Comparison of ENCODE assay signal across 14 cellular contexts in genomic region chr4:47313396-47313795, GRCh38.
DNase-seq lines count a peak whose midpoint lies in the region; TF ChIP-seq lines count a peak whose summit lies in the region.
"Had no signal": no experiment of that assay in that cellular context is flagged by ENCODE, and none has a peak within 500 bp of the region (broad histone marks: within the 10 kb centered on the region; RNA-seq: fewer than 3 reads in every experiment).

No MANE protein-coding gene starts in this region.

- H3K27me3 ChIP-seq in smooth muscle cell (ENCODE audit: low read depth) = no peaks in the 10 kb centered on the region
- H3K27me3 ChIP-seq: BLaER1 had no signal

- no peaks in the 10 kb centered on the region for H4K20me1 ChIP-seq in smooth muscle cell (ENCODE audit: low read depth)
- H4K20me1 ChIP-seq: BLaER1 had no signal

- no peaks in the 10 kb centered on the region for H3K79me2 ChIP-seq in smooth muscle cell (ENCODE audit: low read depth)

- DNase-seq in COLO829 (ENCODE audit: low spot score) (peak; percentile 1), NCI-H226 (peak; percentile 29), foreskin melanocyte (peak; percentile 81), smooth muscle cell (lab: John Stamatoyannopoulos, UW; ENCODE audit: unreplicated experiment) (no peak), NCI-H524 treated with DMSO at 0.1 percent for 48 hours (lab: John Stamatoyannopoulos, UW) (no peak)
- no peak for DNase-seq in activated CD8-positive, alpha-beta memory T cell treated with anti-CD3 and anti-CD28 coated beads, Interleukin-2, amount 50 U/mL, for 48 hours
- DNase-seq in stimulated activated naive CD4-positive, alpha-beta T cell treated with Interleukin-2 at 50 U/mL for 16 hours (lab: John Stamatoyannopoulos, UW) = no peak
- DNase-seq: 8988T; AML-193; CD8-positive, alpha-beta memory T cell; DMS53; GOT3; H9 had no signal

- no peak for TF ChIP-seq CTCF in smooth muscle cell (IDR thresholded peaks at IDR 0.05; ENCODE audit: borderline replicate concordance, insufficient read depth, poor library complexity, severe bottlenecking)

- no peaks in the 10 kb centered on the region for H3K4me1 ChIP-seq in smooth muscle cell (ENCODE audit: low read depth)
- H3K4me1 ChIP-seq: BLaER1 had no signal

- H3K4me3 ChIP-seq in smooth muscle cell = no peak overlapping the region
- H3K4me3 ChIP-seq: BLaER1 had no signal

- no peak overlapping the region for H3K9ac ChIP-seq in smooth muscle cell (ENCODE audit: low read depth)
- H3K9ac ChIP-seq: BLaER1 had no signal

- no peaks in the 10 kb centered on the region for H3K36me3 ChIP-seq in smooth muscle cell (ENCODE audit: low read depth)
- H3K36me3 ChIP-seq: BLaER1 had no signal

- H3K27ac ChIP-seq in smooth muscle cell (ENCODE audit: low read depth) = no peak overlapping the region
- H3K27ac ChIP-seq: BLaER1 had no signal

- no peaks in the 10 kb centered on the region for H3F3A ChIP-seq in smooth muscle cell (ENCODE audit: low read depth)

- H3K4me2 ChIP-seq in smooth muscle cell = no peak overlapping the region
- H3K4me2 ChIP-seq: BLaER1 had no signal

- H3K9me3 ChIP-seq in smooth muscle cell (replicated peaks; ENCODE audit: low read depth) = no peaks in the 10 kb centered on the region
- H3K9me3 ChIP-seq: BLaER1 had no signal

- H2AFZ ChIP-seq in smooth muscle cell (ENCODE audit: low read depth) = peak overlapping the region; percentile 18

Comparison
In these comparisons a context has a peak if more than half of its experiments do, and no peak if none do; other contexts are left out.
1. DNase-seq: peak in COLO829 (single experiment), NCI-H226 (single experiment) and foreskin melanocyte (single experiment); none in smooth muscle cell (single experiment), NCI-H524 treated with DMSO at 0.1 percent for 48 hours (single experiment), activated CD8-positive, alpha-beta memory T cell treated with anti-CD3 and anti-CD28 coated beads, Interleukin-2, amount 50 U/mL, for 48 hours (single experiment) and stimulated activated naive CD4-positive, alpha-beta T cell treated with Interleukin-2 at 50 U/mL for 16 hours (single experiment).